8 cellular contexts compared by ENCODE assay signal in genomic region chr1:845641-846040, GRCh38.
DNase-seq lines count a peak whose midpoint lies in the region; ATAC-seq and TF ChIP-seq lines count a peak whose summit lies in the region.
"Not testable (repeated sequence)": the region's sequence is repeated elsewhere in the genome, so short reads cannot be mapped to it uniquely, and the experiment has no call there.

No MANE protein-coding gene starts in this region.

- 21 to 40% methylated on average over 2 of the region's 3 CpGs for WGBS in endodermal cell (ENCODE audit: insufficient coverage in 1 of 2, insufficient read length in 1 of 2), 2 experiments

- peak overlapping the region; percentile 50 for H3K27ac Mint-ChIP-seq in CD4-positive, alpha-beta T cell
- peak overlapping the region; percentile 69 to 90 for H3K27ac Mint-ChIP-seq in T-cell
- H3K27ac Mint-ChIP-seq in activated CD8-positive, alpha-beta memory T cell treated with anti-CD3 and anti-CD28 coated beads, Interleukin-2, amount 10 ng/mL, durations not matched to agents 7 days and 5 days, result peak overlapping the region; percentile 7
- H3K27ac Mint-ChIP-seq in endodermal cell, result peak overlapping the region; percentile 85
- H3K27ac Mint-ChIP-seq in naive thymus-derived CD4-positive, alpha-beta T cell, result peak overlapping the region; percentile 29 to 89 (median 77)
- H3K27ac Mint-ChIP-seq in stimulated activated naive B cell treated with anti-CD40 and anti-IgM and Interleukin-4, amounts not matched to agents 10 μg/mL and 1 μg/mL and 100 μg/mL, for 72 hours, result peak overlapping the region; percentile 10

- not testable (repeated sequence) for H3K27me3 ChIP-seq in CD4-positive, alpha-beta T cell (ENCODE audit: control insufficient read depth, insufficient read depth, low read length); endodermal cell (ENCODE audit: control insufficient read depth, insufficient read depth, low read length, poor library complexity, severe bottlenecking); naive thymus-derived CD4-positive, alpha-beta T cell (ENCODE audit: control insufficient read depth in 2 of 2, insufficient read depth in 2 of 2, low read length in 2 of 2)

- DNase-seq in CD4-positive, alpha-beta T cell; T-cell; activated CD8-positive, alpha-beta memory T cell treated with anti-CD3 and anti-CD28 coated beads, Interleukin-2, amount 10 ng/mL, durations not matched to agents 7 days and 5 days; naive thymus-derived CD4-positive, alpha-beta T cell; stimulated activated naive B cell treated with anti-CD40 and anti-IgM and Interleukin-4, amounts not matched to agents 10 μg/mL and 1 μg/mL and 100 μg/mL, for 72 hours: not testable (repeated sequence)
- DNase-seq in HT-29 (ENCODE audit: low spot score) (peak; percentile 23), endodermal cell (peak; percentile 80), iPS-NIHi11 (ENCODE audit: low spot score) (peak; percentile 53)

- H3K36me3 ChIP-seq in endodermal cell (ENCODE audit: control insufficient read depth, insufficient read depth, low read length); naive thymus-derived CD4-positive, alpha-beta T cell (ENCODE audit: control insufficient read depth in 2 of 3, insufficient read depth in 3 of 3, low read length in 3 of 3): not testable (repeated sequence)

- H3K27ac ChIP-seq in CD4-positive, alpha-beta T cell (ENCODE audit: low read depth, low read length); endodermal cell (ENCODE audit: low read depth, low read length); naive thymus-derived CD4-positive, alpha-beta T cell (ENCODE audit: low read depth, low read length): not testable (repeated sequence)

- POLR2A ChIA-PET in CD4-positive, alpha-beta T cell (lab: Charles Lee); T-cell (lab: Charles Lee); naive thymus-derived CD4-positive, alpha-beta T cell (lab: Charles Lee): not testable (repeated sequence)

- peaks cover 51% of the 10 kb centered on the region for H3K4me1 Mint-ChIP-seq in CD4-positive, alpha-beta T cell (ENCODE audit: low read depth)
- peaks cover 47 to 57% (median 49%) of the 10 kb centered on the region in 3 donors for H3K4me1 Mint-ChIP-seq in T-cell
- H3K4me1 Mint-ChIP-seq in activated CD8-positive, alpha-beta memory T cell treated with anti-CD3 and anti-CD28 coated beads, Interleukin-2, amount 10 ng/mL, durations not matched to agents 7 days and 5 days, result peaks cover 27% of the 10 kb centered on the region
- peaks cover 28% of the 10 kb centered on the region for H3K4me1 Mint-ChIP-seq in endodermal cell
- H3K4me1 Mint-ChIP-seq in naive thymus-derived CD4-positive, alpha-beta T cell, result peaks cover 29 to 70% (median 50%) of the 10 kb centered on the region in 7 donors
- H3K4me1 Mint-ChIP-seq in stimulated activated naive B cell treated with anti-CD40 and anti-IgM and Interleukin-4, amounts not matched to agents 10 μg/mL and 1 μg/mL and 100 μg/mL, for 72 hours, result not testable (repeated sequence)

- intact Hi-C loops in CD4-positive, alpha-beta T cell (cut with DNase I, micrococcal nuclease); naive thymus-derived CD4-positive, alpha-beta T cell (cut with micrococcal nuclease): not testable (repeated sequence)

- CTCF ChIA-PET in CD4-positive, alpha-beta T cell (lab: Charles Lee); T-cell (lab: Charles Lee); activated CD8-positive, alpha-beta memory T cell treated with anti-CD3 and anti-CD28 coated beads, Interleukin-2, amount 10 ng/mL, durations not matched to agents 7 days and 5 days (lab: Charles Lee); naive thymus-derived CD4-positive, alpha-beta T cell (lab: Charles Lee): not testable (repeated sequence)

- H3K9ac ChIP-seq in endodermal cell (ENCODE audit: extremely low read depth, low read length, poor library complexity, severe bottlenecking), result not testable (repeated sequence)

- H3K36me3 Mint-ChIP-seq in CD4-positive, alpha-beta T cell (ENCODE audit: low read depth); T-cell; activated CD8-positive, alpha-beta memory T cell treated with anti-CD3 and anti-CD28 coated beads, Interleukin-2, amount 10 ng/mL, durations not matched to agents 7 days and 5 days; naive thymus-derived CD4-positive, alpha-beta T cell: not testable (repeated sequence)
- H3K36me3 Mint-ChIP-seq in endodermal cell (ENCODE audit: low read depth), result peaks cover 16% of the 10 kb centered on the region
- H3K36me3 Mint-ChIP-seq in stimulated activated naive B cell treated with anti-CD40 and anti-IgM and Interleukin-4, amounts not matched to agents 10 μg/mL and 1 μg/mL and 100 μg/mL, for 72 hours, result peaks cover 2 to 16% of the 10 kb centered on the region in 2 donors

- not testable (repeated sequence) for H3K4me3 ChIP-seq in endodermal cell (ENCODE audit: low read length); naive thymus-derived CD4-positive, alpha-beta T cell (ENCODE audit: low read length)

- not testable (repeated sequence) for H3K9me3 Mint-ChIP-seq in CD4-positive, alpha-beta T cell; T-cell; activated CD8-positive, alpha-beta memory T cell treated with anti-CD3 and anti-CD28 coated beads, Interleukin-2, amount 10 ng/mL, durations not matched to agents 7 days and 5 days (ENCODE audit: low read depth); endodermal cell; naive thymus-derived CD4-positive, alpha-beta T cell; stimulated activated naive B cell treated with anti-CD40 and anti-IgM and Interleukin-4, amounts not matched to agents 10 μg/mL and 1 μg/mL and 100 μg/mL, for 72 hours

- ATAC-seq in CD4-positive, alpha-beta T cell (ENCODE audit: poor library complexity); T-cell (replicated peaks in 1 of 4); activated CD8-positive, alpha-beta memory T cell treated with anti-CD3 and anti-CD28 coated beads, Interleukin-2, amount 10 ng/mL, durations not matched to agents 7 days and 5 days; naive thymus-derived CD4-positive, alpha-beta T cell; stimulated activated naive B cell treated with anti-CD40 and anti-IgM and Interleukin-4, amounts not matched to agents 10 μg/mL and 1 μg/mL and 100 μg/mL, for 72 hours (replicated peaks): not testable (repeated sequence)

- TF ChIP-seq CTCF in CD4-positive, alpha-beta T cell (IDR thresholded peaks at IDR 0.05); endodermal cell (conservative IDR thresholded peaks at IDR 0.05): not testable (repeated sequence)

- not testable (repeated sequence) for H3K9me3 ChIP-seq in CD4-positive, alpha-beta T cell (ENCODE audit: control insufficient read depth, low read length); endodermal cell (ENCODE audit: control insufficient read depth, low read length); naive thymus-derived CD4-positive, alpha-beta T cell (ENCODE audit: control insufficient read depth in 2 of 3, low read length in 3 of 3)

- not testable (repeated sequence) for H3K4me1 ChIP-seq in endodermal cell (ENCODE audit: control insufficient read depth, insufficient read depth, low read length)
- H3K4me1 ChIP-seq in naive thymus-derived CD4-positive, alpha-beta T cell (ENCODE audit: control insufficient read depth in 2 of 2, insufficient read depth in 2 of 2, low read length in 2 of 2), result peaks cover 6 to 45% of the 10 kb centered on the region in 2 donors

- H3K4me3 Mint-ChIP-seq in CD4-positive, alpha-beta T cell; activated CD8-positive, alpha-beta memory T cell treated with anti-CD3 and anti-CD28 coated beads, Interleukin-2, amount 10 ng/mL, durations not matched to agents 7 days and 5 days; stimulated activated naive B cell treated with anti-CD40 and anti-IgM and Interleukin-4, amounts not matched to agents 10 μg/mL and 1 μg/mL and 100 μg/mL, for 72 hours: not testable (repeated sequence)
- peak overlapping the region in 1 of 3 donors; percentile 32 for H3K4me3 Mint-ChIP-seq in T-cell
- peak overlapping the region; percentile 27 for H3K4me3 Mint-ChIP-seq in endodermal cell
- peak overlapping the region in 4 of 10 donors; percentile 35 to 48 (median 41) for H3K4me3 Mint-ChIP-seq in naive thymus-derived CD4-positive, alpha-beta T cell

- not testable (repeated sequence) for H3K27me3 Mint-ChIP-seq in CD4-positive, alpha-beta T cell; T-cell; activated CD8-positive, alpha-beta memory T cell treated with anti-CD3 and anti-CD28 coated beads, Interleukin-2, amount 10 ng/mL, durations not matched to agents 7 days and 5 days; endodermal cell (ENCODE audit: insufficient read depth); naive thymus-derived CD4-positive, alpha-beta T cell; stimulated activated naive B cell treated with anti-CD40 and anti-IgM and Interleukin-4, amounts not matched to agents 10 μg/mL and 1 μg/mL and 100 μg/mL, for 72 hours

Comparison
In these comparisons a context has a peak if more than half of its experiments do, and no peak if none do; other contexts are left out.
1. H3K27ac Mint-ChIP-seq: peak in every context shown above with its lines; median percentile 85 in endodermal cell; 80 in T-cell; 77 in naive thymus-derived CD4-positive, alpha-beta T cell; 50 in CD4-positive, alpha-beta T cell; 10 in stimulated activated naive B cell treated with anti-CD40 and anti-IgM and Interleukin-4, amounts not matched to agents 10 μg/mL and 1 μg/mL and 100 μg/mL, for 72 hours; 7 in activated CD8-positive, alpha-beta memory T cell treated with anti-CD3 and anti-CD28 coated beads, Interleukin-2, amount 10 ng/mL, durations not matched to agents 7 days and 5 days.